8 cellular contexts compared by ENCODE assay signal in genomic region chr12:92143280-92143679, GRCh38. TPM values are rescaled to one million over a fixed set of nuclear protein-coding genes. Genes with fewer than 3 reads are reported as not detected.
DNase-seq lines count a peak whose midpoint lies in the region; ATAC-seq, FAIRE-seq and TF ChIP-seq lines count a peak whose summit lies in the region.

No MANE protein-coding gene starts in this region.

- DNase-seq in A549 (ENCODE audit: low read depth in 1 of 2, low spot score in 1 of 2), result no peak
- no peak for DNase-seq in HL-60 (ENCODE audit: low read depth in 1 of 2, low spot score in 1 of 2)
- no peak for DNase-seq in breast epithelium (ENCODE audit: low spot score in 2 of 2)
- DNase-seq in kidney glomerular epithelial cell (lab: John Stamatoyannopoulos, UW), result no peak
- no peak for DNase-seq in HEK293T (ENCODE audit: extremely low spot score)

- CTCF ChIA-PET in A549 (lab: Yijun Ruan, JAX) (interaction anchor here (1.0 to 3.2 kb wide), 10 partner anchors 9 to 1165 kb away, joined by 3 to 21 read pairs (median 4); no protein-coding TSS in a partner anchor), HEK293T (lab: Yijun Ruan, JAX) (interaction anchor here (0.7 to 1.0 kb wide), 2 partner anchors 17 to 68 kb away, joined by 3 read pairs; no protein-coding TSS in a partner anchor)

- H3K36me3 ChIP-seq in breast epithelium (no peaks in the 10 kb centered on the region), mucosa of rectum (ENCODE audit: control insufficient read depth in 2 of 2, insufficient read depth in 2 of 2, low read length in 2 of 2) (peaks cover 16 to 24% of the 10 kb centered on the region in 2 donors)

- H3K9me3 ChIP-seq in A549, result no peaks in the 10 kb centered on the region
- no peaks in the 10 kb centered on the region for H3K9me3 ChIP-seq in breast epithelium
- H3K9me3 ChIP-seq in mucosa of rectum (ENCODE audit: control insufficient read depth in 2 of 2, low read length in 2 of 2), result no peaks in the 10 kb centered on the region

- no peak for ATAC-seq in A549
- ATAC-seq in GM21515 (IDR thresholded peaks at IDR 0.05; ENCODE audit: unreplicated experiment), result no peak
- ATAC-seq in HG03457 (IDR thresholded peaks at IDR 0.05; ENCODE audit: unreplicated experiment), result no peak

- no peak for FAIRE-seq in A549 (lab: Jason Lieb, UNC)

- H3K4me1 ChIP-seq in A549 (peaks cover 23% of the 10 kb centered on the region), breast epithelium (peaks cover 0 to 9% of the 10 kb centered on the region in 2 donors), mucosa of rectum (ENCODE audit: control insufficient read depth in 2 of 2, insufficient read depth in 2 of 2, low read length in 2 of 2) (peaks cover 4 to 13% of the 10 kb centered on the region in 2 donors)

- POLR2A ChIA-PET in A549 (lab: Yijun Ruan, JAX) (interaction anchor here (0.6 to 4.7 kb wide), 10 partner anchors 9 to 761 kb away, joined by 3 to 54 read pairs (median 12); no protein-coding TSS in a partner anchor), HEK293T (lab: Yijun Ruan, JAX) (interaction anchor here (1.3 to 3.6 kb wide), 3 partner anchors 8 to 366 kb away, joined by 3 to 48 read pairs (median 5); no protein-coding TSS in a partner anchor)

- H3K4me3 ChIP-seq in A549 (peak overlapping the region; percentile 91), HL-60 (replicated peaks; ENCODE audit: insufficient read depth, low read length) (peak overlapping the region; percentile 81), breast epithelium (peak overlapping the region; percentile 66 to 100 (median 95)), mucosa of rectum (ENCODE audit: low read length in 2 of 2) (peak overlapping the region; percentile 88 to 93)

- H3K27me3 ChIP-seq in HL-60 (ENCODE audit: insufficient read depth, poor library complexity, severe bottlenecking) (no peaks in the 10 kb centered on the region), breast epithelium (no peaks in the 10 kb centered on the region), mucosa of rectum (ENCODE audit: control insufficient read depth in 2 of 2, insufficient read depth in 2 of 2, low read length in 2 of 2) (no peaks in the 10 kb centered on the region)

- TF ChIP-seq POLR2A in A549 (IDR thresholded peaks at IDR 0.05; ENCODE audit: low read length) (no peak), breast epithelium (IDR thresholded peaks at IDR 0.05) (no peak)

- H3K9ac ChIP-seq in mucosa of rectum (ENCODE audit: low read depth in 1 of 2, low read length in 2 of 2), result peak overlapping the region; percentile 96 to 99

- 4% methylated on average over 2 of the region's 2 CpGs for WGBS in A549 (ENCODE audit: missing lambda C conversion rate)

- TF ChIP-seq EP300 in A549 (IDR thresholded peaks at IDR 0.05), result no peak

- intact Hi-C loops in breast epithelium (cut with DNase I; ENCODE audit: low total_unique reads), result no loop called here

- peak overlapping the region; percentile 90 for H3K4me2 ChIP-seq in A549

- no peak for TF ChIP-seq RAD21 in A549 (conservative IDR thresholded peaks at IDR 0.05 in 1 of 2, IDR thresholded peaks at IDR 0.05 in 1 of 2)

- H3K27ac ChIP-seq in A549, result peak overlapping the region; percentile 92 to 98
- peak overlapping the region; percentile 90 for H3K27ac ChIP-seq in HL-60 (replicated peaks)
- H3K27ac ChIP-seq in breast epithelium, result peak overlapping the region; percentile 96 to 99
- H3K27ac ChIP-seq in mucosa of rectum (ENCODE audit: low read depth in 2 of 2, low read length in 2 of 2), result peak overlapping the region; percentile 98 to 99

- TF ChIP-seq CTCF in A549 (IDR thresholded peaks at IDR 0.05) (no peak), HL-60 (IDR thresholded peaks at IDR 0.05; ENCODE audit: insufficient read depth, low read length) (no peak), breast epithelium (IDR thresholded peaks at IDR 0.05) (no peak)

TF ChIP-seq in A549, 52 proteins besides CTCF, POLR2A, EP300 and RAD21:
- 0 out of 2 replicates have a peak, but pooled peaks have one; percentile 60 for TF ChIP-seq TFCP2L1 (CRISPR knock-in tag; IDR thresholded peaks at IDR 0.05)
- TF ChIP-seq ZFP36 (IDR thresholded peaks at IDR 0.05; ENCODE audit: borderline replicate concordance, partially characterized antibody), result no peak

TF ChIP-seq in HEK293T, 16 proteins besides CTCF, POLR2A, EP300 and RAD21:
- TF ChIP-seq ARNT (IDR thresholded peaks at IDR 0.05) (no peak), SP1 (IDR thresholded peaks at IDR 0.05) (no peak), SUZ12 (IDR thresholded peaks at IDR 0.05) (no peak), TARDBP (IDR thresholded peaks at IDR 0.05) (no peak), CTBP1 (IDR thresholded peaks at IDR 0.05; ENCODE audit: borderline replicate concordance) (no peak), HDGF (IDR thresholded peaks at IDR 0.05; ENCODE audit: borderline replicate concordance) (no peak), NFRKB (IDR thresholded peaks at IDR 0.05) (no peak)

RNA-seq across cellular contexts. Expression of gene BTG1, which starts 2.4 kb away (rescaled TPM):
- polyA plus RNA-seq in A549 (2011; rRNA removed) (138 and 215 TPM in 2 replicates), A549 (2017; fragmentation: RNase III; extraction: RNeasy Plus Mini Kit Qiagen cat#74134 plus additional on column Dnase treatment) (21.0 to 30.6 TPM (median 29.4 TPM) in 3 replicates)
- polyA plus RNA-seq in A549 (2012; cell fraction: cytosol; rRNA removed), result 40.4 and 47.2 TPM in 2 replicates
- 10.9 and 12.1 TPM in 2 replicates for polyA plus RNA-seq in A549 (2012; cell fraction: nucleus; rRNA removed)
- polyA minus RNA-seq in A549 (2011; rRNA and poly(A)+ RNA removed), result 228 and 293 TPM in 2 replicates
- 100 to 1,000 TPM in 1 of 3 donors, 10 to 100 TPM in 2; 83.9 to 106 (median 96.3) TPM for total RNA-seq in breast epithelium
